Comparison of ENCODE assay signal across 8 cellular contexts in genomic region chr15:80780416-80781221, GRCh38. TPM values are rescaled to one million over a fixed set of nuclear protein-coding genes. Genes with fewer than 3 reads are reported as not detected.
DNase-seq lines count a peak whose midpoint lies in the region; ATAC-seq and TF ChIP-seq lines count a peak whose summit lies in the region.

No MANE protein-coding gene starts in this region.

- WGBS in thyroid gland, 2 donors = 7 to 8% methylated on average over 20 to 25 of the region's 40 CpGs

- H3K27me3 ChIP-seq in HUES48 (ENCODE audit: control insufficient read depth, insufficient read depth, low read length) = peaks cover 49% of the 10 kb centered on the region
- H3K27me3 ChIP-seq in thyroid gland = no peaks in the 10 kb centered on the region

- no peak overlapping the region for H3K27ac ChIP-seq in HUES48 (ENCODE audit: low read depth, low read length)
- no peak overlapping the region for H3K27ac ChIP-seq in thyroid gland

- peak; percentile 62 for DNase-seq in AG10803 (ENCODE audit: low read depth)
- DNase-seq in astrocyte of the cerebellum (ENCODE audit: low read depth) = no peak
- peak; percentile 91 for DNase-seq in iPS-NIHi7 (ENCODE audit: extremely low spot score)
- peak; percentile 55 to 64 for DNase-seq in thyroid gland

- H3K36me3 ChIP-seq in HUES48 (ENCODE audit: control insufficient read depth, insufficient read depth, low read length) (no peaks in the 10 kb centered on the region), thyroid gland (no peaks in the 10 kb centered on the region)

- intact Hi-C loops in thyroid gland (cut with DNase I) = no loop called here

- no peak overlapping the region for H3K9ac ChIP-seq in HUES48 (ENCODE audit: low read depth, low read length)

- H3K9me3 ChIP-seq in HUES48 (ENCODE audit: control insufficient read depth, insufficient read depth, low read length) (no peaks in the 10 kb centered on the region), thyroid gland (no peaks in the 10 kb centered on the region)

- TF ChIP-seq CTCF in AG10803 (conservative IDR thresholded peaks at IDR 0.05; ENCODE audit: low read length) = no peak
- no peak for TF ChIP-seq CTCF in astrocyte of the cerebellum (IDR thresholded peaks at IDR 0.05; ENCODE audit: low read depth, low read length, missing control alignments)
- no peak for TF ChIP-seq CTCF in thyroid gland (IDR thresholded peaks at IDR 0.05)

- in situ Hi-C loops in astrocyte of the cerebellum (cut with HindIII; ENCODE audit: low sequenced_read_pairs) = loop anchor here (25.0 kb wide), 1 partner anchor 218 kb away; no protein-coding TSS in a partner anchor

- H3K4me3 ChIP-seq in AG10803 (ENCODE audit: low read length) = peak overlapping the region; percentile 89
- H3K4me3 ChIP-seq in HUES48 (ENCODE audit: low read depth, low read length) = peak overlapping the region; percentile 70
- peak overlapping the region; percentile 80 for H3K4me3 ChIP-seq in astrocyte of the cerebellum (ENCODE audit: low read depth, low read length)
- H3K4me3 ChIP-seq in thyroid gland (replicated peaks in 1 of 3) = no peak overlapping the region

- TF ChIP-seq POLR2A in thyroid gland (IDR thresholded peaks at IDR 0.05) = no peak

- ATAC-seq in HG02763 (IDR thresholded peaks at IDR 0.05; ENCODE audit: unreplicated experiment) (no peak), HG03108 (IDR thresholded peaks at IDR 0.05; ENCODE audit: unreplicated experiment) (no peak), GM21619 (IDR thresholded peaks at IDR 0.05; ENCODE audit: unreplicated experiment) (no peak)

- no peaks in the 10 kb centered on the region for H3K4me1 ChIP-seq in HUES48 (ENCODE audit: control insufficient read depth, insufficient read depth, low read length)
- peaks cover 18 to 38% of the 10 kb centered on the region in 2 donors for H3K4me1 ChIP-seq in thyroid gland

RNA-seq across cellular contexts. Expression of gene CEMIP, which starts 1.4 kb away (rescaled TPM):
- 1 to 10 TPM in 2 of 4 donors, under 1 TPM in 2; 0.11 to 2.0 (median 0.98) TPM for total RNA-seq in thyroid gland

Comparison
In these comparisons a context has a peak if more than half of its experiments do, and no peak if none do; other contexts are left out.
1. H3K4me3 ChIP-seq: peak in AG10803 (single experiment), HUES48 (single experiment) and astrocyte of the cerebellum (single experiment); none in thyroid gland (0 of 3).